ENCODE assay signal across 20 cellular contexts in the genomic region with DNA sequence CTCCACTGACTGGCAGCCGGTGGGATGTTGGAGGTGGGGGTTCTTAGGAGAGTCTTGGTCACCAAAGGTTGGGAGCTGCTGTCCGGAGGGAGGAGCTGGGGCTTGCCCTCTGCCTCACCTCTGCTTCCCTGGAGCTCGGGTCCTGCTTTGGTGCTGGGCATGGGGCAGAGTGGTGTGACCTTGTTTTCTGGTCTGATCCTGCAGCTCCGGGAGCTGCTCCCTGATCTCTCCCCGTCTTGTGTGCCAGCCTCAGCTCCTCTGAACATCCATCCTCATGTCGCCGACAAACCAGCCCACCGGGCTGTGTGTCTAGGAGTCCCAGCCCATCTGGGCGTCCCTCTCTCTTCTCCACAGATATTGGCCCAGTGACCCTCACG. TPM values are rescaled to one million over a fixed set of nuclear protein-coding genes. Genes with fewer than 3 reads are reported as not detected.
"Had no signal": no experiment of that assay in that cellular context is flagged by ENCODE, and none has a peak within 500 bp of the region (broad histone marks: within the 10 kb centered on the region; RNA-seq: fewer than 3 reads in every experiment).

No MANE protein-coding gene starts in this region.

- H3K9me3 ChIP-seq: heart right ventricle, left ventricle myocardium inferior, neutrophil, testis, tibial nerve had no signal

- H3K9me3 Mint-ChIP-seq: nephron progenitor cell; stimulated activated memory B cell treated with anti-CD40 and anti-IgM and Interleukin-4, amounts not matched to agents 10 μg/mL and 1 μg/mL and 100 μg/mL, for 72 hours; stimulated activated naive CD8-positive, alpha-beta T cell treated with anti-CD3 and anti-CD28 coated beads, Interleukin-15, Interleukin-2, amounts not matched to agents 100 ng/mL and 50 ng/mL, for 24 hours had no signal

- ATAC-seq: esophagus mucosa; heart right ventricle; naive thymus-derived CD4-positive, alpha-beta T cell; right cardiac atrium; stimulated activated memory B cell treated with anti-CD40 and anti-IgM and Interleukin-4, amounts not matched to agents 10 μg/mL and 1 μg/mL and 100 μg/mL, for 72 hours had no signal

- H3K4me3 ChIP-seq: coronary artery, dorsolateral prefrontal cortex, heart right ventricle, left ventricle myocardium inferior, lung, testis, tibial nerve had no signal

- H3K27ac Mint-ChIP-seq: nephron progenitor cell; stimulated activated memory B cell treated with anti-CD40 and anti-IgM and Interleukin-4, amounts not matched to agents 10 μg/mL and 1 μg/mL and 100 μg/mL, for 72 hours; stimulated activated naive CD8-positive, alpha-beta T cell treated with anti-CD3 and anti-CD28 coated beads, Interleukin-15, Interleukin-2, amounts not matched to agents 100 ng/mL and 50 ng/mL, for 24 hours had no signal

- H3K4me3 Mint-ChIP-seq: naive thymus-derived CD4-positive, alpha-beta T cell; nephron progenitor cell; stimulated activated memory B cell treated with anti-CD40 and anti-IgM and Interleukin-4, amounts not matched to agents 10 μg/mL and 1 μg/mL and 100 μg/mL, for 72 hours; stimulated activated naive CD8-positive, alpha-beta T cell treated with anti-CD3 and anti-CD28 coated beads, Interleukin-15, Interleukin-2, amounts not matched to agents 100 ng/mL and 50 ng/mL, for 24 hours had no signal

- H3K27me3 ChIP-seq: testis had no signal

- H3K4me1 Mint-ChIP-seq: stimulated activated memory B cell treated with anti-CD40 and anti-IgM and Interleukin-4, amounts not matched to agents 10 μg/mL and 1 μg/mL and 100 μg/mL, for 72 hours had no signal

- H3K36me3 Mint-ChIP-seq: naive thymus-derived CD4-positive, alpha-beta T cell; stimulated activated memory B cell treated with anti-CD40 and anti-IgM and Interleukin-4, amounts not matched to agents 10 μg/mL and 1 μg/mL and 100 μg/mL, for 72 hours had no signal

- H3K36me3 ChIP-seq: heart right ventricle, left ventricle myocardium inferior, neutrophil, tibial nerve had no signal

- DNase-seq: central memory CD4-positive, alpha-beta T cell; effector CD8-positive, alpha-beta T cell; heart right ventricle; hypothalamus; left ventricle myocardium inferior; mesendoderm; naive thymus-derived CD4-positive, alpha-beta T cell; nephron progenitor cell; right cardiac atrium; stimulated activated CD4-positive, alpha-beta T cell treated with anti-CD3 and anti-CD28 coated beads, Interleukin-4, amount 100 ng/mL, for 24 hours; testis had no signal

- H3K27ac ChIP-seq: coronary artery, dorsolateral prefrontal cortex, left ventricle myocardium inferior, neutrophil, testis, tibial nerve had no signal

RNA-seq across cellular contexts. Expression of gene HMCN2, which starts 18.7 kb away (rescaled TPM):
- total RNA-seq: naive thymus-derived CD4-positive, alpha-beta T cell had no signal
- polyA plus RNA-seq: fibroblast of lung; naive thymus-derived CD4-positive, alpha-beta T cell had no signal
